ENCODE assay signal across 9 cellular contexts in the genomic region with DNA sequence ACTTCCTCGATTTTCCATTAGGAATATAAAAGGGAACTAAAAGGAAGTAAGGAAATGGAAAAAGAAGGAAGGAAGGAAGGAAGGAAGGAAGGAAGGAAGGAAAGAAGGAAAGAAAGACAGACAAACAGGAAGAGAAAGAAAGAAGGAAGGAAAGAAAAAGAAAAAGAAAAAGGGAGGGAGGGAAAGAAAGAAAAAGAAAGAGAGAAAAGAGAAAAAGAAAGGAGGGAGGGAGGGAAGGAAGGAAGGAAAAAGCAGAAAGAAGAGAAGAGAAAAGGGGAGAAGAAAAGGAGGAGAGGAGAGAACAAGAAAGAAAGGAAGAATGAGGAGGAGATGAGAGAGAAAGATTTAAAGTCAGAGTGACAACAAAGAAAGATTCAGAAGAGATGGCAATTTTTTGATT.
"Had no signal": no experiment of that assay in that cellular context is flagged by ENCODE, and none has a peak within 500 bp of the region (broad histone marks: within the 10 kb centered on the region; RNA-seq: fewer than 3 reads in every experiment).

No MANE protein-coding gene starts in this region.

- H3K27ac ChIP-seq: GM23248 had no signal

- H3K36me3 ChIP-seq: HAP-1 had no signal

- H3K9me3 ChIP-seq: HAP-1 had no signal

- H3K4me1 ChIP-seq: HAP-1 had no signal

- H3K4me1 Mint-ChIP-seq: H9 had no signal

- H3K4me3 Mint-ChIP-seq: GM23338, H9, HFFc6 had no signal

- ATAC-seq: GM23338, HCT116 had no signal

- H3K9ac ChIP-seq: GM23248 had no signal

- H3K27ac Mint-ChIP-seq: GM23338, H9, HFFc6 had no signal

- DNase-seq: GM23248, GOT3, H7, H9, HCEC 1CT, HFFc6 had no signal

- H2AFZ ChIP-seq: GM23248, GM23338 had no signal

- H3K4me3 ChIP-seq: GM23248, GM23338, HAP-1 had no signal

- H3K9me3 Mint-ChIP-seq: GM23338, HFFc6 had no signal

- H3K4me2 ChIP-seq: GM23338 had no signal
